14 cellular contexts compared by ENCODE assay signal in genomic region chr11:10377182-10377581, GRCh38.
DNase-seq lines count a peak whose midpoint lies in the region; FAIRE-seq and TF ChIP-seq lines count a peak whose summit lies in the region.
"Had no signal": no experiment of that assay in that cellular context is flagged by ENCODE, and none has a peak within 500 bp of the region (broad histone marks: within the 10 kb centered on the region; RNA-seq: fewer than 3 reads in every experiment).

No MANE protein-coding gene starts in this region.

- no peak for FAIRE-seq in GM12892 (lab: Jason Lieb, UNC)
- FAIRE-seq: D721Med had no signal

- H2AFZ ChIP-seq in osteoblast (ENCODE audit: low read length) = no peak overlapping the region

- H3K27me3 ChIP-seq in adipocyte (replicated peaks; ENCODE audit: control insufficient read depth, insufficient read depth, low read length) (no peaks in the 10 kb centered on the region), osteoblast (ENCODE audit: insufficient read depth, low read length) (no peaks in the 10 kb centered on the region)

- no peaks in the 10 kb centered on the region for H3K79me2 ChIP-seq in osteoblast (ENCODE audit: insufficient read depth, low read length)

- H3K9me3 ChIP-seq in adipocyte (ENCODE audit: control insufficient read depth, low read length) (no peaks in the 10 kb centered on the region), osteoblast (ENCODE audit: low read depth, low read length) (no peaks in the 10 kb centered on the region)

- DNase-seq in ELR (ENCODE audit: low read depth) = peak; percentile 62
- peak; percentile 29 for DNase-seq in MV-4-11 (lab: John Stamatoyannopoulos, UW)
- DNase-seq in adipocyte (ENCODE audit: low read depth) = no peak
- DNase-seq in osteoblast (ENCODE audit: insufficient read length, low spot score, missing footprints) = no peak
- DNase-seq in NCI-H2196 treated with DMSO at 0.1 percent for 48 hours (lab: John Stamatoyannopoulos, UW; ENCODE audit: unreplicated experiment) = no peak
- DNase-seq in GM12892 (ENCODE audit: insufficient read length) = no peak
- no peak for DNase-seq in mucosa of gallbladder (ENCODE audit: low spot score)
- no peak for DNase-seq in glomerular visceral epithelial cell (ENCODE audit: extremely low spot score)
- DNase-seq: CD4-positive, alpha-beta memory T cell; H9; NCI-H1092; NCI-H2107; SIG-M5 had no signal

- H3K4me1 ChIP-seq in adipocyte (ENCODE audit: control insufficient read depth, insufficient read depth, low read length) = peaks cover 98% of the 10 kb centered on the region
- H3K4me1 ChIP-seq in osteoblast (ENCODE audit: insufficient read depth, low read length) = peaks cover 68% of the 10 kb centered on the region

- no peak for TF ChIP-seq POLR2A in GM12892 (IDR thresholded peaks at IDR 0.05; ENCODE audit: low read depth, low read length)

- no peak overlapping the region for H3K4me3 ChIP-seq in adipocyte (ENCODE audit: low read length)
- no peak overlapping the region for H3K4me3 ChIP-seq in osteoblast (ENCODE audit: insufficient read depth, low read length)

- no peak overlapping the region for H3K4me2 ChIP-seq in osteoblast (ENCODE audit: insufficient read depth, low read length)

- H3K36me3 ChIP-seq in adipocyte (ENCODE audit: control insufficient read depth, insufficient read depth, low read length, severe bottlenecking) (no peaks in the 10 kb centered on the region), osteoblast (ENCODE audit: insufficient read depth, low read length) (no peaks in the 10 kb centered on the region)

- peak overlapping the region; percentile 94 for H3K27ac ChIP-seq in osteoblast (ENCODE audit: low read depth, low read length)

- H4K20me1 ChIP-seq in osteoblast (ENCODE audit: insufficient read depth, low read length) = no peaks in the 10 kb centered on the region

- no peak for TF ChIP-seq CTCF in osteoblast (IDR thresholded peaks at IDR 0.05; ENCODE audit: extremely low read depth, low read depth, low read length)

- peak overlapping the region; percentile 83 for H3K9ac ChIP-seq in adipocyte (ENCODE audit: low read length)

Comparison
In these comparisons a context has a peak if more than half of its experiments do, and no peak if none do; other contexts are left out.
1. DNase-seq: peak in ELR (single experiment) and MV-4-11 (single experiment); none in adipocyte (single experiment), osteoblast (single experiment), NCI-H2196 treated with DMSO at 0.1 percent for 48 hours (single experiment), GM12892 (single experiment), mucosa of gallbladder (single experiment) and glomerular visceral epithelial cell (single experiment).